ENCODE assay signal across 23 cellular contexts in genomic region chr3:74752290-74752689, GRCh38.
"Had no signal": no experiment of that assay in that cellular context is flagged by ENCODE, and none has a peak within 500 bp of the region (broad histone marks: within the 10 kb centered on the region; RNA-seq: fewer than 3 reads in every experiment).

No MANE protein-coding gene starts in this region.

- H3K4me1 ChIP-seq: colonic mucosa, esophagus squamous epithelium, gastrocnemius medialis, heart right ventricle, left lung had no signal

- H3K9me3 ChIP-seq: colonic mucosa, gastrocnemius medialis, heart right ventricle, left lung had no signal

- H3K27ac ChIP-seq: colonic mucosa, epithelial cell of prostate, esophagus squamous epithelium, gastrocnemius medialis, heart right ventricle, left lung had no signal

- H3K4me3 ChIP-seq: colonic mucosa, esophagus squamous epithelium, gastrocnemius medialis, heart right ventricle, left lung, lung had no signal

- ATAC-seq: effector memory CD8-positive, alpha-beta T cell; esophagus mucosa; gastrocnemius medialis; heart right ventricle; left cardiac atrium; left lung; left ventricle myocardium superior; naive thymus-derived CD4-positive, alpha-beta T cell had no signal

- H3K36me3 ChIP-seq: colonic mucosa, esophagus squamous epithelium, gastrocnemius medialis, heart right ventricle, left lung had no signal

- DNase-seq: colonic mucosa; cortex of kidney; effector CD8-positive, alpha-beta T cell; effector memory CD8-positive, alpha-beta T cell; endodermal cell; esophagus squamous epithelium; foreskin fibroblast; foreskin melanocyte; gastrocnemius medialis; glutamatergic neuron; head of caudate nucleus; heart right ventricle; hippocampal formation; left cardiac atrium; left ventricle myocardium superior; mammary epithelial cell; mesendoderm; midbrain; naive thymus-derived CD4-positive, alpha-beta T cell had no signal

- H3K27me3 ChIP-seq: colonic mucosa, esophagus squamous epithelium, gastrocnemius medialis, heart right ventricle, left lung had no signal
